In genomic region chr2:168182850-168183249, GRCh38 we compare ENCODE assay signal across 17 cellular contexts.
"Had no signal": no experiment of that assay in that cellular context is flagged by ENCODE, and none has a peak within 500 bp of the region (broad histone marks: within the 10 kb centered on the region; RNA-seq: fewer than 3 reads in every experiment).

No MANE protein-coding gene starts in this region.

- H3K9me3 Mint-ChIP-seq: activated naive CD8-positive, alpha-beta T cell treated with anti-CD3 and anti-CD28 coated beads for 36 hours; naive thymus-derived CD4-positive, alpha-beta T cell had no signal

- H3K4me1 ChIP-seq: breast epithelium had no signal

- H3K27ac ChIP-seq: breast epithelium, left lung, upper lobe of right lung had no signal

- ATAC-seq: activated CD4-positive, CD25-positive, alpha-beta regulatory T cell treated with anti-CD3 and anti-CD28 coated beads, Interleukin-2, amount 50 U/mL, for 24 hours; left lung; mucosa of descending colon; naive thymus-derived CD4-positive, alpha-beta T cell; upper lobe of right lung had no signal

- H3K9me3 ChIP-seq: breast epithelium, left lung, mucosa of descending colon, upper lobe of right lung had no signal

- H3K27ac Mint-ChIP-seq: activated naive CD8-positive, alpha-beta T cell treated with anti-CD3 and anti-CD28 coated beads for 36 hours had no signal

- H3K4me3 ChIP-seq: breast epithelium, left lung, mucosa of descending colon, upper lobe of right lung had no signal

- H3K36me3 ChIP-seq: breast epithelium, left lung had no signal

- H3K4me3 Mint-ChIP-seq: activated naive CD8-positive, alpha-beta T cell treated with anti-CD3 and anti-CD28 coated beads for 36 hours; naive thymus-derived CD4-positive, alpha-beta T cell had no signal

- H3K27me3 Mint-ChIP-seq: activated naive CD8-positive, alpha-beta T cell treated with anti-CD3 and anti-CD28 coated beads for 36 hours; naive thymus-derived CD4-positive, alpha-beta T cell had no signal

- H3K27me3 ChIP-seq: breast epithelium, left lung, upper lobe of right lung had no signal

- DNase-seq: activated CD4-positive, alpha-beta T cell treated with anti-CD3 and anti-CD28 coated beads, Interleukin-2, amount 50 U/mL, for 4 hours; activated effector memory CD4-positive, alpha-beta T cell treated with Interleukin-2 at 50 U/mL for 16 hours; activated naive CD8-positive, alpha-beta T cell treated with anti-CD3 and anti-CD28 coated beads for 36 hours; dermis blood vessel endothelial cell; erythroblast; islet precursor cell; left lung; mucosa of descending colon; naive thymus-derived CD4-positive, alpha-beta T cell; right cardiac atrium; small intestine; stimulated activated CD4-positive, alpha-beta T cell treated with anti-CD3 and anti-CD28 coated beads, Interleukin-4, amount 100 ng/mL, for 24 hours; stimulated activated naive CD4-positive, alpha-beta T cell treated with Interleukin-2 at 50 U/mL for 16 hours; T-helper 9 cell; upper lobe of right lung had no signal
